ENCODE assay signal across 19 cellular contexts in the genomic region with DNA sequence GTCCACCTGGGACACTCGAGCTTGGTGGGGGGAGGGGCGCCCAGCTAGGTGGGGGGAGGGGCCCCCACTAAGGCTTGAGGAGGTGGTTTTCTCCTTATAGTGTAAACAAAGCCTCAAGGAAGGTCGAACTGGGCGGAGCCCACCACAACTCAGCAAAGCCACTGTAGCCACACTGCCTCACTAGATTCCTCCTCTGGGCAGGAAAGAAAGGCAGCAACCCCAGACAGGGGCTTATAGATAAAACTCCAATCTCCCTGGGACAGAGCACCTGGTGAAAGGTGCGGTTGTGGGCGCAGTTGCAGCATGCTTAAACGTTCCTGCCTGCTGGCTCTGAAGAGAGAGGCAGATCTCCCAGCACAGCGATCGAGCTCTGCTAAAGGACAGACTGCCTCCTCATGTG.
"Had no signal": no experiment of that assay in that cellular context is flagged by ENCODE, and none has a peak within 500 bp of the region (broad histone marks: within the 10 kb centered on the region; RNA-seq: fewer than 3 reads in every experiment).

No MANE protein-coding gene starts in this region.

- DNase-seq: activated CD8-positive, alpha-beta memory T cell treated with anti-CD3 and anti-CD28 coated beads for 24 hours; activated naive CD4-positive, alpha-beta T cell treated with Interleukin-2 at 50 U/mL for 16 hours; aorta; cortex of kidney; effector CD8-positive, alpha-beta T cell; foreskin keratinocyte; head of caudate nucleus; left ventricle myocardium superior; mesenchymal stem cell; natural killer cell; nucleus accumbens; stimulated activated CD4-positive, alpha-beta T cell treated with anti-CD3 and anti-CD28 coated beads, Interleukin-2, amount 100 ng/mL, for 48 hours; stimulated activated naive B cell treated with anti-CD40 and anti-IgM and Interleukin-4, amounts not matched to agents 10 μg/mL and 1 μg/mL and 100 μg/mL, for 72 hours; T-cell; T1000 had no signal

- H3K27me3 ChIP-seq: foreskin keratinocyte, tibial nerve, vagina had no signal

- H3K4me1 ChIP-seq: foreskin keratinocyte, tibial nerve, vagina had no signal

- H3K27ac ChIP-seq: foreskin keratinocyte, tibial nerve, vagina, VCaP had no signal

- H3K27ac Mint-ChIP-seq: activated T-helper 17 cell treated with anti-CD3 and anti-CD28 coated beads, Interleukin-2, amount 50 U/mL, for 72 hours; stimulated activated naive B cell treated with anti-CD40 and anti-IgM and Interleukin-4, amounts not matched to agents 10 μg/mL and 1 μg/mL and 100 μg/mL, for 72 hours; T-cell had no signal

- ATAC-seq: activated T-helper 17 cell treated with anti-CD3 and anti-CD28 coated beads, Interleukin-2, amount 50 U/mL, for 72 hours; foreskin keratinocyte; left ventricle myocardium superior; natural killer cell; stimulated activated naive B cell treated with anti-CD40 and anti-IgM and Interleukin-4, amounts not matched to agents 10 μg/mL and 1 μg/mL and 100 μg/mL, for 72 hours; T-cell had no signal

- H3K9me3 Mint-ChIP-seq: activated T-helper 17 cell treated with anti-CD3 and anti-CD28 coated beads, Interleukin-2, amount 50 U/mL, for 72 hours had no signal

- H3K9me3 ChIP-seq: vagina had no signal

- H3K4me3 Mint-ChIP-seq: activated T-helper 17 cell treated with anti-CD3 and anti-CD28 coated beads, Interleukin-2, amount 50 U/mL, for 72 hours; natural killer cell; stimulated activated naive B cell treated with anti-CD40 and anti-IgM and Interleukin-4, amounts not matched to agents 10 μg/mL and 1 μg/mL and 100 μg/mL, for 72 hours; T-cell had no signal

- H3K27me3 Mint-ChIP-seq: activated T-helper 17 cell treated with anti-CD3 and anti-CD28 coated beads, Interleukin-2, amount 50 U/mL, for 72 hours; stimulated activated naive B cell treated with anti-CD40 and anti-IgM and Interleukin-4, amounts not matched to agents 10 μg/mL and 1 μg/mL and 100 μg/mL, for 72 hours; T-cell had no signal

- H3K4me3 ChIP-seq: tibial nerve, vagina had no signal
